8 cellular contexts compared by ENCODE assay signal in genomic region chr12:32134144-32134888, GRCh38. TPM values are rescaled to one million over a fixed set of nuclear protein-coding genes. Genes with fewer than 3 reads are reported as not detected.
DNase-seq lines count a peak whose midpoint lies in the region; ATAC-seq and TF ChIP-seq lines count a peak whose summit lies in the region.

No MANE protein-coding gene starts in this region.

- H3K36me3 Mint-ChIP-seq in stimulated activated naive B cell treated with anti-CD40 and anti-IgM and Interleukin-4, amounts not matched to agents 10 μg/mL and 1 μg/mL and 100 μg/mL, for 72 hours, result peaks cover 6 to 17% of the 10 kb centered on the region in 2 donors

- H3K36me3 ChIP-seq in fibroblast of lung (ENCODE audit: control insufficient read depth, insufficient read depth, low read length) (no peaks in the 10 kb centered on the region), right atrium auricular region (no peaks in the 10 kb centered on the region)

- H3K9me3 Mint-ChIP-seq in stimulated activated naive B cell treated with anti-CD40 and anti-IgM and Interleukin-4, amounts not matched to agents 10 μg/mL and 1 μg/mL and 100 μg/mL, for 72 hours, result no peaks in the 10 kb centered on the region

- peaks cover 21 to 33% of the 10 kb centered on the region in 2 donors for H3K4me1 Mint-ChIP-seq in stimulated activated naive B cell treated with anti-CD40 and anti-IgM and Interleukin-4, amounts not matched to agents 10 μg/mL and 1 μg/mL and 100 μg/mL, for 72 hours

- no peaks in the 10 kb centered on the region for H4K20me1 ChIP-seq in fibroblast of lung (ENCODE audit: control insufficient read depth, extremely low read depth, insufficient read depth, low read length)

- H3K4me2 ChIP-seq in fibroblast of lung (ENCODE audit: extremely low read depth, insufficient read depth, low read length), result peak overlapping the region; percentile 30

- peaks cover 6% of the 10 kb centered on the region for H3K79me2 ChIP-seq in fibroblast of lung (ENCODE audit: control insufficient read depth, insufficient read depth, low read length)

- H3K9ac ChIP-seq in fibroblast of lung (ENCODE audit: insufficient read depth, low read length), result no peak overlapping the region

- no peak overlapping the region for H3K4me3 ChIP-seq in fibroblast of lung (replicated peaks in 1 of 4; ENCODE audit: control extremely low read depth in 1 of 4, insufficient read depth in 1 of 4, low read depth in 3 of 4, low read length in 4 of 4)
- no peak overlapping the region for H3K4me3 ChIP-seq in right atrium auricular region

- H3K4me1 ChIP-seq in fibroblast of lung (ENCODE audit: control insufficient read depth, extremely low read depth, insufficient read depth, low read length) (no peaks in the 10 kb centered on the region), right atrium auricular region (peaks cover 0 to 13% of the 10 kb centered on the region in 2 donors)

- TF ChIP-seq CTCF in fibroblast of lung (conservative IDR thresholded peaks at IDR 0.05 in 1 of 2, IDR thresholded peaks at IDR 0.05 in 1 of 2; ENCODE audit: low read depth in 1 of 2, low read length in 2 of 2) (no peak), right atrium auricular region (IDR thresholded peaks at IDR 0.05) (no peak)

- no peaks in the 10 kb centered on the region for H3K27me3 Mint-ChIP-seq in stimulated activated naive B cell treated with anti-CD40 and anti-IgM and Interleukin-4, amounts not matched to agents 10 μg/mL and 1 μg/mL and 100 μg/mL, for 72 hours

- no peaks in the 10 kb centered on the region for H3K9me3 ChIP-seq in fibroblast of lung (ENCODE audit: control insufficient read depth, insufficient read depth, low read depth, low read length)
- H3K9me3 ChIP-seq in right atrium auricular region, result no peaks in the 10 kb centered on the region

- peak overlapping the region; percentile 92 for H3K27ac Mint-ChIP-seq in stimulated activated naive B cell treated with anti-CD40 and anti-IgM and Interleukin-4, amounts not matched to agents 10 μg/mL and 1 μg/mL and 100 μg/mL, for 72 hours

- H3K4me3 Mint-ChIP-seq in stimulated activated naive B cell treated with anti-CD40 and anti-IgM and Interleukin-4, amounts not matched to agents 10 μg/mL and 1 μg/mL and 100 μg/mL, for 72 hours, result peak overlapping the region; percentile 18 to 66

- H3K27me3 ChIP-seq in fibroblast of lung (ENCODE audit: control insufficient read depth, insufficient read depth, low read length) (no peaks in the 10 kb centered on the region), right atrium auricular region (no peaks in the 10 kb centered on the region)

- ATAC-seq in HG03135 (IDR thresholded peaks at IDR 0.05; ENCODE audit: unreplicated experiment), result peak; percentile 60
- ATAC-seq in stimulated activated naive B cell treated with anti-CD40 and anti-IgM and Interleukin-4, amounts not matched to agents 10 μg/mL and 1 μg/mL and 100 μg/mL, for 72 hours (replicated peaks), result peak; percentile 85

- H2AFZ ChIP-seq in fibroblast of lung (ENCODE audit: low read length), result no peak overlapping the region

- H3K27ac ChIP-seq in fibroblast of lung (ENCODE audit: insufficient read depth, low read length), result peak overlapping the region; percentile 22
- peak overlapping the region in 1 of 2 donors; percentile 8 for H3K27ac ChIP-seq in right atrium auricular region

- peak; percentile 18 to 33 for DNase-seq in activated CD4-positive, alpha-beta T cell treated with anti-CD3 and anti-CD28 coated beads for 24 hours (ENCODE audit: low read depth in 2 of 2)
- no peak for DNase-seq in activated CD4-positive, alpha-beta T cell treated with anti-CD3 and anti-CD28 coated beads for 1 hour
- peak; percentile 15 to 18 for DNase-seq in activated CD4-positive, alpha-beta T cell treated with anti-CD3 and anti-CD28 coated beads for 4 hours
- peak; percentile 22 to 94 for DNase-seq in fibroblast of lung (ENCODE audit: low read depth in 2 of 2)
- DNase-seq in stimulated activated naive B cell treated with anti-CD40 and anti-IgM and Interleukin-4, amounts not matched to agents 10 μg/mL and 1 μg/mL and 100 μg/mL, for 72 hours, result peak; percentile 67
- DNase-seq in medulla oblongata (ENCODE audit: extremely low spot score), result no peak
- DNase-seq in right atrium auricular region (ENCODE audit: low spot score), result no peak

RNA-seq across cellular contexts. Expression of gene BICD1, which starts 27.7 kb away (rescaled TPM):
- total RNA-seq in fibroblast of lung, result 10.0 and 12.4 TPM in 2 replicates
- polyA plus RNA-seq in fibroblast of lung, result 11.1 and 17.6 TPM in 2 replicates
- polyA plus RNA-seq in fibroblast of lung (2012), result 13.6 and 18.3 TPM in 2 replicates
- polyA minus RNA-seq in fibroblast of lung (ENCODE audit: low replicate concordance), result 9.7 and 11.7 TPM in 2 replicates
- total RNA-seq in right atrium auricular region, result 1 to 10 TPM; 3.3 to 6.6 TPM

Comparison
In these comparisons a context has a peak if more than half of its experiments do, and no peak if none do; other contexts are left out.
1. DNase-seq: peak in activated CD4-positive, alpha-beta T cell treated with anti-CD3 and anti-CD28 coated beads for 24 hours (2 of 2), activated CD4-positive, alpha-beta T cell treated with anti-CD3 and anti-CD28 coated beads for 4 hours (2 of 2), fibroblast of lung (2 of 2) and stimulated activated naive B cell treated with anti-CD40 and anti-IgM and Interleukin-4, amounts not matched to agents 10 μg/mL and 1 μg/mL and 100 μg/mL, for 72 hours (single experiment); none in activated CD4-positive, alpha-beta T cell treated with anti-CD3 and anti-CD28 coated beads for 1 hour (single experiment), medulla oblongata (single experiment) and right atrium auricular region (single experiment).